In genomic region chr12:9130244-9130643, GRCh38 we compare ENCODE assay signal across 8 cellular contexts. TPM values are rescaled to one million over a fixed set of nuclear protein-coding genes. Genes with fewer than 3 reads are reported as not detected.
"Had no signal": no experiment of that assay in that cellular context is flagged by ENCODE, and none has a peak within 500 bp of the region (broad histone marks: within the 10 kb centered on the region; RNA-seq: fewer than 3 reads in every experiment).

No MANE protein-coding gene starts in this region.

- FAIRE-seq: G401.6, GM12878, GM12892, GM18507, GM19239 had no signal

- H3K4me3 ChIP-seq: GM12878 had no signal

- ATAC-seq: GM12878 had no signal

- DNase-seq: GDM1, GF-D8 had no signal

RNA-seq across cellular contexts. Expression of gene A2M, which starts 14.5 kb away (rescaled TPM):
- total RNA-seq: G401 had no signal
